ENCODE assay signal across 12 cellular contexts in the genomic region with DNA sequence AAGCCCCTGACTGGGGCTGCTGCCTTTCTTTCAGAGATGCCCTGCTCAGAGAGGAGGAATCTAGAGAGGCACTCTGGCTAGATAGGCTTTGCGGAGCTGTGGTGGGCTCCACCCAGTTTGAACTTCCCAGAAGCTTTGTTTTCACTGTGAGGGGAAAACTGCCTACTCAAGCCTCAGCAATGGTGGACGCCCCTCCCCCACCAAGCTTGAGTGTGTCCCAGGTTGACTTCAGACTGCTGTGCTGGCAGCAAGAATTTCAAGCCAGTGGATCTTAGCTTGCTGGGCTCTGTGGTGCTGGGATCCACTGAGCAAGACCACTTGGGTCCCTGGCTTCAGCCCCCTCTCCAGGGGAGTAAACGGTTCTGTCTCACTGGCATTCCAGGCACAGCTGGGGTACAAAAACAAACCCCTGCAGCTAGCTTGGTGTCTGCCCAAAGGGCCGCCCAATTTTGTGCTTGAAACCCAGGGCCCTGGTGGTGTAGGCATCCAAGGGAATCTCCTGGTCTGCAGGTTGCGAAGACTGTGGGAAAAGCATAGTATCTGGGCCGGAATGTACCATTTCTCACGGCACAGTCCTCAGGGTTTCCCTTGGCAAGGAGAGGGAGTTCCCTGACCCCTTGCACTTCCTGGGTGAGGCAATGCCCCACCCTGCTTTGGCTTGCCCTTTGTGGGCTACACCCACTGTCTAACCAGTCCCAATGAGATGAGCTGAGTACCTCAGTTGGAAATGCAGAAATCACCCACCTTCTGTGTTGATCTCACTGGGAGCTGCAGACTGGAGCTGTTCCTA. TPM values are rescaled to one million over a fixed set of nuclear protein-coding genes. Genes with fewer than 3 reads are reported as not detected.
"Had no signal": no experiment of that assay in that cellular context is flagged by ENCODE, and none has a peak within 500 bp of the region (broad histone marks: within the 10 kb centered on the region; RNA-seq: fewer than 3 reads in every experiment).

No MANE protein-coding gene starts in this region.

RNA-seq across cellular contexts. Expression of gene CCL20, which starts 25.9 kb away (rescaled TPM):
- total RNA-seq: neural crest cell, occipital lobe, vagina had no signal
- polyA plus RNA-seq: naive thymus-derived CD4-positive, alpha-beta T cell had no signal

RNA-seq across cellular contexts. Expression of gene DAW1, which starts 31.9 kb away (rescaled TPM):
- total RNA-seq: activated CD8-positive, alpha-beta memory T cell treated with anti-CD3 and anti-CD28 coated beads for 36 hours; activated naive CD8-positive, alpha-beta T cell treated with anti-CD3 and anti-CD28 coated beads for 36 hours; activated T-cell treated with anti-CD3 and anti-CD28 coated beads, Interleukin-2, amount 50 U/mL, for 4 hours; breast epithelium; mesenteric fat pad; naive thymus-derived CD4-positive, alpha-beta T cell; neural crest cell; sciatic nerve; smooth muscle cell; stomach; vagina had no signal
- polyA plus RNA-seq: naive thymus-derived CD4-positive, alpha-beta T cell; smooth muscle cell had no signal
